ENCODE assay signal across 11 cellular contexts in the genomic region with DNA sequence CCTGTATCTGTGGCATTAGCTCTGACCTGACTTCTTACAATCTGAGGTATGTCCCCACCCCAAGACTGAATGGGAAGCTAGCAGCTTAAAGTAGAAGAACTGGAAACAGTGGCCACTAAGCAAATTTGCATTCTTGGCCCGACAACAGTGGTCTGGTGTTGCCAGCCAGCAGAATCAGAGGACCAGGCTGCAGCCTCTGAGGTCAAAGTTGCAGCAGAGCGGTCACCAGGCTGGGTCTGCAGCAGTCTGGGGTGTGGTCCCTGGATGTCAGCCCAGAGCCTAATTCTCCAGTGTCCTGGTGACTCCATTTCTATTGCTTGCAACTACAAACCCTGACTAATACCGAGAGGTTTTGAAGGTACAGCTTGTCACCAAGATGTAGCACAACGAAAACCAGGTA. TPM values are rescaled to one million over a fixed set of nuclear protein-coding genes. Genes with fewer than 3 reads are reported as not detected.
DNase-seq lines count a peak whose midpoint lies in the region; ATAC-seq, FAIRE-seq and TF ChIP-seq lines count a peak whose summit lies in the region.
"Had no signal": no experiment of that assay in that cellular context is flagged by ENCODE, and none has a peak within 500 bp of the region (broad histone marks: within the 10 kb centered on the region; RNA-seq: fewer than 3 reads in every experiment).

No MANE protein-coding gene starts in this region.

- no peak overlapping the region for H2BK5ac ChIP-seq in mesendoderm (ENCODE audit: low read length)

- peaks cover 0 to 1% of the 10 kb centered on the region in 2 experiments for H3K27me3 ChIP-seq in endothelial cell of umbilical vein (ENCODE audit: control insufficient read depth in 2 of 2, insufficient read depth in 2 of 2, low read length in 2 of 2)
- no peaks in the 10 kb centered on the region for H3K27me3 ChIP-seq in mesendoderm (ENCODE audit: insufficient read depth, low read length, poor library complexity)
- H3K27me3 ChIP-seq in suprapubic skin = no peaks in the 10 kb centered on the region
- H3K27me3 ChIP-seq: upper lobe of left lung had no signal

- dilution Hi-C loops in endothelial cell of umbilical vein (cut with MboI; ENCODE audit: extremely low pct_ligation_motif_present, low sequenced_read_pairs) = no loop called here

- WGBS in mesendoderm (ENCODE audit: extremely low coverage, insufficient coverage, low lambda C conversion rate) = no CpG with 5 or more reads among the region's 4 CpGs
- 62% methylated on average over 4 of the region's 4 CpGs for WGBS in suprapubic skin

- H3K9me3 ChIP-seq in endothelial cell of umbilical vein (replicated peaks; ENCODE audit: control insufficient read depth, insufficient read depth, low read length) = no peaks in the 10 kb centered on the region
- H3K9me3 ChIP-seq in suprapubic skin = no peaks in the 10 kb centered on the region
- H3K9me3 ChIP-seq: upper lobe of left lung had no signal

- H3K18ac ChIP-seq in mesendoderm (ENCODE audit: low read length) = no peak overlapping the region

- FAIRE-seq in endothelial cell of umbilical vein (lab: Jason Lieb, UNC) = no peak

- no TSS peak for BruUV-seq in endothelial cell of umbilical vein (replicated peaks; lab: Mats Ljungman, UMichigan)

- ATAC-seq in HG02870 (IDR thresholded peaks at IDR 0.05; ENCODE audit: unreplicated experiment) = peak; percentile 54
- no peak for ATAC-seq in HG02981 (IDR thresholded peaks at IDR 0.05; ENCODE audit: unreplicated experiment)
- ATAC-seq in stimulated activated naive CD8-positive, alpha-beta T cell treated with anti-CD3 and anti-CD28 coated beads, Interleukin-15, Interleukin-2, amounts not matched to agents 100 U/mL and 50 U/mL, for 24 hours = no peak
- ATAC-seq: activated CD4-positive, CD25-positive, alpha-beta regulatory T cell treated with anti-CD3 and anti-CD28 coated beads, Interleukin-2, amount 50 U/mL, for 24 hours had no signal

- TF ChIP-seq CTCF in endothelial cell of umbilical vein (IDR thresholded peaks at IDR 0.05; ENCODE audit: extremely low read depth in 1 of 2, insufficient read depth in 1 of 2, low read depth in 1 of 2, low read length in 2 of 2) (no peak), suprapubic skin (IDR thresholded peaks at IDR 0.05) (no peak)

- TF ChIP-seq EP300 in suprapubic skin (IDR thresholded peaks at IDR 0.05) = no peak

- H3K79me1 ChIP-seq in mesendoderm (ENCODE audit: low read length) = no peaks in the 10 kb centered on the region

- no peaks in the 10 kb centered on the region for H3K9me1 ChIP-seq in endothelial cell of umbilical vein (replicated peaks; ENCODE audit: control insufficient read depth, extremely low read depth, insufficient read depth, low read length)

- no peak overlapping the region for H4K8ac ChIP-seq in mesendoderm (ENCODE audit: low read depth, low read length)

- no peaks in the 10 kb centered on the region for H4K20me1 ChIP-seq in endothelial cell of umbilical vein (replicated peaks; ENCODE audit: control insufficient read depth, extremely low read depth, insufficient read depth, low read length)

- H3K4ac ChIP-seq in mesendoderm (ENCODE audit: low read depth, low read length) = no peak overlapping the region

- TF ChIP-seq POLR2A in endothelial cell of umbilical vein (IDR thresholded peaks at IDR 0.05; ENCODE audit: low read depth, low read length) (no peak), suprapubic skin (IDR thresholded peaks at IDR 0.05) (no peak)

- H2BK15ac ChIP-seq in mesendoderm (replicated peaks; ENCODE audit: low read depth) = no peak overlapping the region

- H3K4me3 ChIP-seq in endothelial cell of umbilical vein (replicated peaks in 1 of 3; ENCODE audit: insufficient read depth in 1 of 3, low read depth in 1 of 3, low read length in 3 of 3) = no peak overlapping the region
- H3K4me3 ChIP-seq in mesendoderm (ENCODE audit: low read length) = no peak overlapping the region
- H3K4me3 ChIP-seq in suprapubic skin = no peak overlapping the region
- H3K4me3 ChIP-seq: upper lobe of left lung had no signal

- peak overlapping the region; percentile 20 for H3K27ac ChIP-seq in endothelial cell of umbilical vein (ENCODE audit: insufficient read depth, low read depth, low read length)
- H3K27ac ChIP-seq in mesendoderm (ENCODE audit: low read depth, low read length) = no peak overlapping the region
- peak overlapping the region; percentile 12 for H3K27ac ChIP-seq in suprapubic skin

- no peak overlapping the region for H2BK120ac ChIP-seq in mesendoderm (ENCODE audit: low read depth, low read length)

- CTCF ChIA-PET in endothelial cell of umbilical vein (lab: Charles Lee) = interaction anchor here (1.3 to 1.9 kb wide), 3 partner anchors 11 to 74 kb away, joined by 3 to 5 read pairs (median 4); no protein-coding TSS in a partner anchor

- peaks cover 13% of the 10 kb centered on the region for H3K4me1 ChIP-seq in endothelial cell of umbilical vein (ENCODE audit: control insufficient read depth, extremely low read depth, insufficient read depth, low read length)
- H3K4me1 ChIP-seq in mesendoderm (ENCODE audit: control insufficient read depth, low read depth, low read length) = no peaks in the 10 kb centered on the region
- peaks cover 38% of the 10 kb centered on the region for H3K4me1 ChIP-seq in suprapubic skin

- H3K56ac ChIP-seq in mesendoderm (ENCODE audit: low read length) = no peak overlapping the region

- no peak overlapping the region for H3K9ac ChIP-seq in endothelial cell of umbilical vein (replicated peaks; ENCODE audit: extremely low read depth, insufficient read depth, low read length)
- H3K9ac ChIP-seq in mesendoderm (ENCODE audit: low read length) = no peak overlapping the region

- H4K5ac ChIP-seq in mesendoderm (ENCODE audit: low read length) = no peak overlapping the region

- H3K4me2 ChIP-seq in endothelial cell of umbilical vein (ENCODE audit: insufficient read depth, low read length) (no peak overlapping the region), mesendoderm (ENCODE audit: low read length) (no peak overlapping the region)

- H3K36me3 ChIP-seq in endothelial cell of umbilical vein (ENCODE audit: control insufficient read depth in 2 of 2, extremely low read depth in 1 of 2, insufficient read depth in 2 of 2, low read length in 2 of 2) (no peaks in the 10 kb centered on the region), mesendoderm (ENCODE audit: control insufficient read depth, insufficient read depth, low read length) (no peaks in the 10 kb centered on the region), suprapubic skin (no peaks in the 10 kb centered on the region)
- H3K36me3 ChIP-seq: upper lobe of left lung had no signal

- H3K79me2 ChIP-seq in endothelial cell of umbilical vein (ENCODE audit: control insufficient read depth, insufficient read depth, low read length) (no peaks in the 10 kb centered on the region), mesendoderm (ENCODE audit: control insufficient read depth, insufficient read depth, low read length) (no peaks in the 10 kb centered on the region)

- no peak overlapping the region for H3K23ac ChIP-seq in mesendoderm (ENCODE audit: low read length)

- intact Hi-C loops in endothelial cell of umbilical vein (cut with micrococcal nuclease) = no loop called here

- POLR2A ChIA-PET in endothelial cell of umbilical vein (lab: Charles Lee) = no interaction called here

- DNase-seq in endothelial cell of umbilical vein (ENCODE audit: low read depth, low spot score) = no peak
- DNase-seq in mesendoderm = peak; percentile 13
- no peak for DNase-seq in suprapubic skin (ENCODE audit: low spot score in 2 of 2)
- DNase-seq in stimulated activated naive CD8-positive, alpha-beta T cell treated with anti-CD3 and anti-CD28 coated beads, Interleukin-15, Interleukin-2, amounts not matched to agents 100 U/mL and 50 U/mL, for 24 hours = no peak
- DNase-seq in stimulated activated naive CD4-positive, alpha-beta T cell (lab: John Stamatoyannopoulos, UW) = no peak
- DNase-seq: nucleus accumbens, OCI-M1 had no signal

- H2AK5ac ChIP-seq in mesendoderm (ENCODE audit: low read length) = no peak overlapping the region

- H2AFZ ChIP-seq in endothelial cell of umbilical vein (ENCODE audit: low read depth, low read length) = no peak overlapping the region

TF ChIP-seq in endothelial cell of umbilical vein, 7 proteins besides CTCF, POLR2A, EP300 and RAD21:
- TF ChIP-seq EZH2 (IDR thresholded peaks at IDR 0.05; ENCODE audit: borderline replicate concordance, low read depth, low read length, severe bottlenecking) (no peak), GATA2 (IDR thresholded peaks at IDR 0.05; ENCODE audit: insufficient read depth, insufficient read length, low read depth, low read length) (no peak), JUN (IDR thresholded peaks at IDR 0.05; ENCODE audit: borderline replicate concordance, insufficient read depth, insufficient read length, low read depth) (no peak), POLR2AphosphoS5 (IDR thresholded peaks at IDR 0.05; ENCODE audit: insufficient read depth, low read depth, low read length) (no peak), FOS (IDR thresholded peaks at IDR 0.05; ENCODE audit: borderline replicate concordance, insufficient read depth, low read length) (no peak), MYC (IDR thresholded peaks at IDR 0.05; ENCODE audit: low read depth, low read length) (no peak), MAX (IDR thresholded peaks at IDR 0.05; ENCODE audit: insufficient read depth, insufficient read length) (no peak)

RNA-seq across cellular contexts. Expression of gene FAM107B, which starts 26.2 kb away (rescaled TPM):
- total RNA-seq in endothelial cell of umbilical vein = 168 and 176 TPM in 2 replicates
- polyA plus RNA-seq in endothelial cell of umbilical vein = 27.0 and 39.2 TPM in 2 replicates
- polyA plus RNA-seq in endothelial cell of umbilical vein (2011; cell fraction: cytosol; rRNA removed) = 48.9 and 51.3 TPM in 2 replicates
- polyA plus RNA-seq in endothelial cell of umbilical vein (2011; cell fraction: nucleus; rRNA removed) = 58.9 and 73.2 TPM in 2 replicates
- polyA plus RNA-seq in endothelial cell of umbilical vein (2012) = 147 and 210 TPM in 2 replicates
- polyA minus RNA-seq in endothelial cell of umbilical vein = 34.2 and 34.9 TPM in 2 replicates
- polyA minus RNA-seq in endothelial cell of umbilical vein (2011; cell fraction: cytosol; rRNA and poly(A)+ RNA removed) = 14.4 TPM
- 50.2 and 65.1 TPM in 2 replicates for polyA minus RNA-seq in endothelial cell of umbilical vein (2011; cell fraction: nucleus; rRNA and poly(A)+ RNA removed)
- polyA plus RNA-seq in mesendoderm (2013, experiment 1 of 2) = 38.5 TPM
- 36.3 TPM for polyA plus RNA-seq in mesendoderm (2013, experiment 2 of 2)
- total RNA-seq in suprapubic skin = 10 to 100 TPM; 19.5 to 35.2 (median 25.6) TPM
